Comparison of ENCODE assay signal across 2 cellular contexts in the genomic region with DNA sequence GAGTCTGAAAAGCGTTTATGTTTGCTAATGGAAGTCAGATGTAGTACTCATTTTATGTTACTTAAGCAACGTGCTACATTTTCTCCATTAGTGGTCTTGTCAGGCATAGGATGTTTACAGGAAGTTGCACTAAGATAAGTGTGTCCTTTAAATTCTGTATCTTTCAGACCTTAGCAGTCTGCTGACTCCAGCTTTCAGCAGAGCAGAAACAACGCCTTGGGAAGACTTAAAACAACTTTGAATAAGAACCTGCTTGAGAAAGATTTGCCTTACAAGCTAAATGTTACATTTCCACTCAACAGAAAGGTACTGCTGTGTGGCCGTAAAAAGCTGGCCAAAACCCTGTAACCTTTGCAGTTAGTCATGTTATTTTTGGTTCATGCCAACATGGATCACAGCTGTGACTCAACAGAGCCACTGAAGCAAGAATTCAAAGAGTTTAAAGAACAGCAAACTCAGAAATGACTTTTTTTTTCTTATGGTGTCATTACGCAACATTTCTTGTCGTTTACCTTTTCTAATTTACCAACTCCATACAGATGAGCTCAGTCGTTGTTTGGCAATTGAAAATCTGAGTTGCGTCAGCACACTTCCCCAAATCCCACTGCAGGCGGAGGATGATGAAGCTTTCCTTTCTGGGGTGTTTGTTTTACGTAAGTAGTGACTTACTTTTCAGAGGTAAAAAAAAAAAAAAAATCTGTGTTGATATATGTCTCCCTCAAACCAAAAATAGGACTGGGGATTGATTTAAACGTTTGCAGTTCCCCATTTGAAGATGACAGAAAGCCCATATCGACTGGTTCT.
TF ChIP-seq lines count a peak whose summit lies in the region.

No MANE protein-coding gene starts in this region.

TF ChIP-seq in SK-N-SH, 30 proteins besides CTCF, POLR2A, EP300 and RAD21 (continued from another document):
- TF ChIP-seq, protein P1, sequence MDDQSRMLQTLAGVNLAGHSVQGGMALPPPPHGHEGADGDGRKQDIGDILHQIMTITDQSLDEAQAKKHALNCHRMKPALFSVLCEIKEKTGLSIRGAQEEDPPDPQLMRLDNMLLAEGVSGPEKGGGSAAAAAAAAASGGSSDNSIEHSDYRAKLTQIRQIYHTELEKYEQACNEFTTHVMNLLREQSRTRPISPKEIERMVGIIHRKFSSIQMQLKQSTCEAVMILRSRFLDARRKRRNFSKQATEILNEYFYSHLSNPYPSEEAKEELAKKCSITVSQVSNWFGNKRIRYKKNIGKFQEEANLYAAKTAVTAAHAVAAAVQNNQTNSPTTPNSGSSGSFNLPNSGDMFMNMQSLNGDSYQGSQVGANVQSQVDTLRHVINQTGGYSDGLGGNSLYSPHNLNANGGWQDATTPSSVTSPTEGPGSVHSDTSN (IDR thresholded peaks at IDR 0.05), result no peak
- no peak for TF ChIP-seq TAF1 (IDR thresholded peaks at IDR 0.05; ENCODE audit: borderline replicate concordance, low read depth, low read length)
- no peak for TF ChIP-seq NRF1 (IDR thresholded peaks at IDR 0.05; ENCODE audit: low read depth, low read length)
- TF ChIP-seq RCOR1 (IDR thresholded peaks at IDR 0.05; ENCODE audit: low read length), result no peak
- no peak for TF ChIP-seq FOXM1 (IDR thresholded peaks at IDR 0.05; ENCODE audit: low read depth)
- no peak for TF ChIP-seq RXRA (IDR thresholded peaks at IDR 0.05; ENCODE audit: borderline replicate concordance, low read depth)
- peak; percentile 49 for TF ChIP-seq TCF12 (IDR thresholded peaks at IDR 0.05)
- TF ChIP-seq CHD2 (IDR thresholded peaks at IDR 0.05; ENCODE audit: low read length, partially characterized antibody), result no peak
- TF ChIP-seq, protein P2, sequence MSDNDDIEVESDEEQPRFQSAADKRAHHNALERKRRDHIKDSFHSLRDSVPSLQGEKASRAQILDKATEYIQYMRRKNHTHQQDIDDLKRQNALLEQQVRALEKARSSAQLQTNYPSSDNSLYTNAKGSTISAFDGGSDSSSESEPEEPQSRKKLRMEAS (IDR thresholded peaks at IDR 0.05; ENCODE audit: low read depth), result no peak
- TF ChIP-seq GATA2 (CRISPR knock-in tag; IDR thresholded peaks at IDR 0.05), result no peak
- TF ChIP-seq FOXJ3 (CRISPR knock-in tag; IDR thresholded peaks at IDR 0.05), result no peak
- TF ChIP-seq, protein P3, sequence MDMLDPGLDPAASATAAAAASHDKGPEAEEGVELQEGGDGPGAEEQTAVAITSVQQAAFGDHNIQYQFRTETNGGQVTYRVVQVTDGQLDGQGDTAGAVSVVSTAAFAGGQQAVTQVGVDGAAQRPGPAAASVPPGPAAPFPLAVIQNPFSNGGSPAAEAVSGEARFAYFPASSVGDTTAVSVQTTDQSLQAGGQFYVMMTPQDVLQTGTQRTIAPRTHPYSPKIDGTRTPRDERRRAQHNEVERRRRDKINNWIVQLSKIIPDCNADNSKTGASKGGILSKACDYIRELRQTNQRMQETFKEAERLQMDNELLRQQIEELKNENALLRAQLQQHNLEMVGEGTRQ (IDR thresholded peaks at IDR 0.05; ENCODE audit: borderline replicate concordance, low read depth, low read length), result no peak
- TF ChIP-seq JUND (IDR thresholded peaks at IDR 0.05), result peak; percentile 26; the same call in 1 of the 2 replicates
- no peak for TF ChIP-seq EZH2phosphoT487 (IDR thresholded peaks at IDR 0.05; ENCODE audit: borderline replicate concordance, low read depth)
- TF ChIP-seq, protein P4, sequence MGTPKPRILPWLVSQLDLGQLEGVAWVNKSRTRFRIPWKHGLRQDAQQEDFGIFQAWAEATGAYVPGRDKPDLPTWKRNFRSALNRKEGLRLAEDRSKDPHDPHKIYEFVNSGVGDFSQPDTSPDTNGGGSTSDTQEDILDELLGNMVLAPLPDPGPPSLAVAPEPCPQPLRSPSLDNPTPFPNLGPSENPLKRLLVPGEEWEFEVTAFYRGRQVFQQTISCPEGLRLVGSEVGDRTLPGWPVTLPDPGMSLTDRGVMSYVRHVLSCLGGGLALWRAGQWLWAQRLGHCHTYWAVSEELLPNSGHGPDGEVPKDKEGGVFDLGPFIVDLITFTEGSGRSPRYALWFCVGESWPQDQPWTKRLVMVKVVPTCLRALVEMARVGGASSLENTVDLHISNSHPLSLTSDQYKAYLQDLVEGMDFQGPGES (IDR thresholded peaks at IDR 0.05; ENCODE audit: low read depth, low read length), result no peak
- no peak for TF ChIP-seq MXI1 (IDR thresholded peaks at IDR 0.05; ENCODE audit: low read depth, low read length)
- TF ChIP-seq YY1 (IDR thresholded peaks at IDR 0.05; ENCODE audit: low read depth), result no peak
- no peak; the same call in 1 of the 2 replicates for TF ChIP-seq NFIC (IDR thresholded peaks at IDR 0.05; ENCODE audit: borderline replicate concordance)
- TF ChIP-seq, protein P5, sequence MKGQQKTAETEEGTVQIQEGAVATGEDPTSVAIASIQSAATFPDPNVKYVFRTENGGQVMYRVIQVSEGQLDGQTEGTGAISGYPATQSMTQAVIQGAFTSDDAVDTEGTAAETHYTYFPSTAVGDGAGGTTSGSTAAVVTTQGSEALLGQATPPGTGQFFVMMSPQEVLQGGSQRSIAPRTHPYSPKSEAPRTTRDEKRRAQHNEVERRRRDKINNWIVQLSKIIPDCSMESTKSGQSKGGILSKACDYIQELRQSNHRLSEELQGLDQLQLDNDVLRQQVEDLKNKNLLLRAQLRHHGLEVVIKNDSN (IDR thresholded peaks at IDR 0.05; ENCODE audit: borderline replicate concordance, low read depth), result no peak
- TF ChIP-seq SMC3 (IDR thresholded peaks at IDR 0.05; ENCODE audit: low read depth, low read length), result no peak

TF ChIP-seq in SK-N-SH treated with all-trans-retinoic acid at 6 μM for 48 hours, 23 proteins besides CTCF, POLR2A, EP300 and RAD21 (continued from another document):
- TF ChIP-seq ARNTL (CRISPR knock-in tag; IDR thresholded peaks at IDR 0.05; ENCODE audit: borderline replicate concordance, low read depth), result no peak
- TF ChIP-seq ZFP3 (CRISPR knock-in tag; IDR thresholded peaks at IDR 0.05), result no peak
- no peak for TF ChIP-seq ZNF70 (CRISPR knock-in tag; IDR thresholded peaks at IDR 0.05)
- no peak for TF ChIP-seq ZNF8 (CRISPR knock-in tag; IDR thresholded peaks at IDR 0.05)
- TF ChIP-seq OSR1 (CRISPR knock-in tag; IDR thresholded peaks at IDR 0.05), result no peak
- TF ChIP-seq ESRRG (CRISPR knock-in tag; IDR thresholded peaks at IDR 0.05), result no peak
- TF ChIP-seq CSDC2 (CRISPR knock-in tag; IDR thresholded peaks at IDR 0.05), result no peak
